ENCODE assay signal across 1 cellular context in genomic region chr11:28144808-28145207, GRCh38.
TF ChIP-seq lines count a peak whose summit lies in the region.

No MANE protein-coding gene starts in this region.

TF ChIP-seq in neural cell, 6 proteins besides CTCF, POLR2A, EP300 and RAD21:
- TF ChIP-seq POLR2AphosphoS5 (IDR thresholded peaks at IDR 0.05) (peak; percentile 71), MXI1 (conservative IDR thresholded peaks at IDR 0.05; ENCODE audit: poor library complexity, severe bottlenecking) (no peak), TAF1 (IDR thresholded peaks at IDR 0.05; ENCODE audit: low read depth) (no peak), EZH2 (IDR thresholded peaks at IDR 0.05; ENCODE audit: borderline replicate concordance, insufficient read depth, low read length, poor library complexity, severe bottlenecking) (no peak), REST (IDR thresholded peaks at IDR 0.05; ENCODE audit: borderline replicate concordance) (no peak), SMC3 (conservative IDR thresholded peaks at IDR 0.05; ENCODE audit: poor library complexity) (no peak)
TF ChIP-seq in neural cell: peak in this region for 1.
